8 cellular contexts compared by ENCODE assay signal in the genomic region with DNA sequence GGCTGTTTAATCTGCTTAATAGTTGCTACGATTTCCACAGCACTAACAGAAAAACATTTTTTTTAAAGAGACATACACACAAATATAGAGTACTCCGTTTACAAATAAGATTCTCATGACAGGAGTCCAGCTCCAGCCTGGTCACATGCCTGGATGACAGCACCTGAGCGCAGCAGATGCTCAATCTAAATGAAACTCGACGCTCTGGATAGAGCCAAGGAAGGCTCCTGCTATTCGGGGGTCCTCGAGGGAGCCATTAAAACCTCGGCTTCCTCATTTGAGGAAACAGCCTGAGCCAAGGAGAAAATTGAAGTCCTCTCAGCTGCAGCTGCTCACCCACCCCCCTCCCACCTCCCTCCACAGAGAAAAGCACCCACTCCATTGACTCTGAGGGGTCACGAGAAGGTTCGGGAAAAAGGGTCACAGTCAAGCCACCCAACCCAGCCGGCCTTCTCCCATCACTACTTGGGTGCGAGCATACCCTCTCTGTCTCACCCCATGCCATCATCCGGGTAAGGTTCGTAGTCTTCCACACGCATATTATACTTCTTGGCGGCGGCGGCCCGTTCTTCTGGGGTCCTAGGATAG. TPM values are rescaled to one million over a fixed set of nuclear protein-coding genes. Genes with fewer than 3 reads are reported as not detected.
DNase-seq lines count a peak whose midpoint lies in the region; ATAC-seq and TF ChIP-seq lines count a peak whose summit lies in the region.

No MANE protein-coding gene starts in this region.

- H3K9ac ChIP-seq in ES-I3 (ENCODE audit: low read depth, low read length) = peak overlapping the region; percentile 79
- H3K9ac ChIP-seq in HUES64 (ENCODE audit: low read depth, low read length) = peak overlapping the region; percentile 73

- in situ Hi-C loops in ACHN (cut with HindIII; ENCODE audit: low pct_ligation_motif_present, low pct_unique_long_range_greater_than_20kb, low sequenced_read_pairs) = no loop called here

- 12% methylated on average over 19 of the region's 19 CpGs for WGBS in HUES64
- under 1% methylated on average over 18 of the region's 19 CpGs for WGBS in suprapubic skin

- H3K27me3 ChIP-seq in HUES64 (ENCODE audit: insufficient read depth, low read length) = no peaks in the 10 kb centered on the region
- H3K27me3 ChIP-seq in ascending aorta = no peaks in the 10 kb centered on the region
- H3K27me3 ChIP-seq in layer of hippocampus (ENCODE audit: control insufficient read depth, insufficient read depth, low read length) = no peaks in the 10 kb centered on the region
- H3K27me3 ChIP-seq in suprapubic skin = no peaks in the 10 kb centered on the region

- H3K36me3 ChIP-seq in ES-I3 (ENCODE audit: insufficient read depth, low read length) (peaks cover 10% of the 10 kb centered on the region), HUES64 (ENCODE audit: insufficient read depth, low read length) (peaks cover 38% of the 10 kb centered on the region), ascending aorta (peaks cover 19 to 32% of the 10 kb centered on the region in 2 donors), suprapubic skin (peaks cover 29% of the 10 kb centered on the region)

- TF ChIP-seq CTCF in ascending aorta (IDR thresholded peaks at IDR 0.05) (no peak), suprapubic skin (IDR thresholded peaks at IDR 0.05) (no peak)

- no peak for TF ChIP-seq EP300 in suprapubic skin (IDR thresholded peaks at IDR 0.05)

- H3K4me1 ChIP-seq in ES-I3 (ENCODE audit: insufficient read depth, low read length) = peaks cover 6% of the 10 kb centered on the region; the same call in 1 of the 2 replicates
- no peaks in the 10 kb centered on the region; the same call in 1 of the 2 replicates for H3K4me1 ChIP-seq in HUES64 (ENCODE audit: insufficient read depth, low read length)
- H3K4me1 ChIP-seq in ascending aorta = peaks cover 2 to 6% of the 10 kb centered on the region in 2 donors
- peaks cover 22% of the 10 kb centered on the region for H3K4me1 ChIP-seq in suprapubic skin

- H3K27ac ChIP-seq in HUES64 (ENCODE audit: low read depth, low read length) = no peak overlapping the region
- peak overlapping the region; percentile 71 to 84 for H3K27ac ChIP-seq in ascending aorta
- H3K27ac ChIP-seq in layer of hippocampus (ENCODE audit: low read depth, low read length) = peak overlapping the region; percentile 80
- peak overlapping the region; percentile 43 for H3K27ac ChIP-seq in suprapubic skin

- H3K9me3 ChIP-seq in ES-I3 (ENCODE audit: control insufficient read depth, insufficient read depth, low read length) (no peaks in the 10 kb centered on the region), HUES64 (ENCODE audit: insufficient read depth, low read depth, low read length) (peaks cover 3% of the 10 kb centered on the region; the same call in 1 of the 2 replicates), ascending aorta (no peaks in the 10 kb centered on the region), suprapubic skin (no peaks in the 10 kb centered on the region)

- ATAC-seq in HG02610 (IDR thresholded peaks at IDR 0.05; ENCODE audit: unreplicated experiment) = no peak
- ATAC-seq in GM19328 (IDR thresholded peaks at IDR 0.05; ENCODE audit: unreplicated experiment) = no peak

- H3K4me3 ChIP-seq in HUES64 (ENCODE audit: low read length) = peak overlapping the region; percentile 75
- peak overlapping the region; percentile 87 to 91 for H3K4me3 ChIP-seq in ascending aorta
- peak overlapping the region; percentile 66 for H3K4me3 ChIP-seq in suprapubic skin

- intact Hi-C loops in ascending aorta (cut with DNase I) = loop anchor here (10.0 kb wide), 1 partner anchor 684 kb away; no protein-coding TSS in a partner anchor

- no peak for DNase-seq in ascending aorta (ENCODE audit: low spot score in 2 of 2)
- DNase-seq in suprapubic skin (ENCODE audit: low spot score in 2 of 2) = no peak
- DNase-seq in ACHN = no peak

- TF ChIP-seq POLR2A in suprapubic skin (IDR thresholded peaks at IDR 0.05) = no peak

RNA-seq across cellular contexts. Expression of a gene that starts 0.7 kb away (rescaled TPM):
- polyA plus RNA-seq in HUES64 (2013, experiment 1 of 2) = 178 TPM
- polyA plus RNA-seq in HUES64 (2013, experiment 2 of 2) = 172 TPM
- total RNA-seq in ascending aorta (71.1 TPM), suprapubic skin (100 to 1,000 TPM; 156 to 176 (median 164) TPM)

RNA-seq across cellular contexts. Expression of a gene that starts 6.8 kb away (rescaled TPM):
- polyA plus RNA-seq in HUES64 (2013, experiment 1 of 2) = 16.7 TPM
- polyA plus RNA-seq in HUES64 (2013, experiment 2 of 2) = 16.4 TPM
- 4.7 TPM for total RNA-seq in ascending aorta
- 10 to 100 TPM; 13.5 to 43.5 (median 22.1) TPM for total RNA-seq in suprapubic skin

RNA-seq across cellular contexts. Expression of a gene that starts 9.3 kb away (rescaled TPM):
- polyA plus RNA-seq in HUES64 (2013, experiment 1 of 2) = 1.7 TPM
- polyA plus RNA-seq in HUES64 (2013, experiment 2 of 2) = 2.7 TPM
- total RNA-seq in ascending aorta (9.2 TPM), suprapubic skin (10 to 100 TPM in 3 of 4 donors, 1 to 10 TPM in 1; 9.3 to 36.9 (median 12.7) TPM)
